ENCODE assay signal across 1 cellular context in the genomic region with DNA sequence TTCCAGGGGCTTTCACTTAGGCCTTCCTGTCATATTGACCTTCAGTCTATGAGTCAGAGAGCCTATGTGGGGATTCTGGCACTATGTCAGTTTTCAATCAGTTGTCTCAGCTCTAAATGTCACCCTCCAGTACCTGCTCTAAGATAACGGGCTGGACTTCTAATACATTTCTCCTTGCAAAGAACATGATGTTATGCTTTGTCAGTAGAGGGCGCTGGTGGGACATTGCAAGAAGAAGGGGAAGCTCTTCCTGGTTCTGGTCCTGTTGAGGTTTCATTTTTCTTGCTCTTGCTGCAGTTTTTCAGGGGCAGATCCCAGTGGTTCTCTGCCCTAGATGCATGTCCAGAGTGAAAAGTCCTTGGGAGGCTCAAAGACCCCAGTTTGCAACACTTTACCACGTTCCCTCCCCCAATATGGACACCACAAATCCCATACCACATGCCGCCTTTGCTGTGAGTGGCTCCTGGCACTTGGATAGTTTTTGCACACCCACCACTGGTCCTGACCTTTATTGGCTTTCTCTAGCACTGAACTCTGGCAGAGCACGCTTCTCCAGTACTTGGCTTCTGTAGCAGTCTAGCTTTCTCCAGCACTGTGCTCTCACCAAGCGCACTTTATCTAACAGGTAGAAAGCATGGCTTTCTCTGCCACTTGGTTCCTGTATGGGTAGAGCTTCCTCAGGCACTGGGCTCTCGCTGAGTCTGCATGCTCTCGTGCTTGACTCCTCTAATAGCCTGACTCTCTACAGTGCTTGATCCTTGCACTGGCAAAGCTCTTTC.
TF ChIP-seq lines count a peak whose summit lies in the region.

No MANE protein-coding gene starts in this region.

TF ChIP-seq in HepG2, 621 proteins besides CTCF, POLR2A, EP300 and RAD21 (continued from another document and continues in another):
- TF ChIP-seq, protein P1, sequence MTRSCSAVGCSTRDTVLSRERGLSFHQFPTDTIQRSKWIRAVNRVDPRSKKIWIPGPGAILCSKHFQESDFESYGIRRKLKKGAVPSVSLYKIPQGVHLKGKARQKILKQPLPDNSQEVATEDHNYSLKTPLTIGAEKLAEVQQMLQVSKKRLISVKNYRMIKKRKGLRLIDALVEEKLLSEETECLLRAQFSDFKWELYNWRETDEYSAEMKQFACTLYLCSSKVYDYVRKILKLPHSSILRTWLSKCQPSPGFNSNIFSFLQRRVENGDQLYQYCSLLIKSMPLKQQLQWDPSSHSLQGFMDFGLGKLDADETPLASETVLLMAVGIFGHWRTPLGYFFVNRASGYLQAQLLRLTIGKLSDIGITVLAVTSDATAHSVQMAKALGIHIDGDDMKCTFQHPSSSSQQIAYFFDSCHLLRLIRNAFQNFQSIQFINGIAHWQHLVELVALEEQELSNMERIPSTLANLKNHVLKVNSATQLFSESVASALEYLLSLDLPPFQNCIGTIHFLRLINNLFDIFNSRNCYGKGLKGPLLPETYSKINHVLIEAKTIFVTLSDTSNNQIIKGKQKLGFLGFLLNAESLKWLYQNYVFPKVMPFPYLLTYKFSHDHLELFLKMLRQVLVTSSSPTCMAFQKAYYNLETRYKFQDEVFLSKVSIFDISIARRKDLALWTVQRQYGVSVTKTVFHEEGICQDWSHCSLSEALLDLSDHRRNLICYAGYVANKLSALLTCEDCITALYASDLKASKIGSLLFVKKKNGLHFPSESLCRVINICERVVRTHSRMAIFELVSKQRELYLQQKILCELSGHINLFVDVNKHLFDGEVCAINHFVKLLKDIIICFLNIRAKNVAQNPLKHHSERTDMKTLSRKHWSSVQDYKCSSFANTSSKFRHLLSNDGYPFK (CRISPR knock-in tag; IDR thresholded peaks at IDR 0.05; ENCODE audit: borderline replicate concordance) = peak; percentile 61; the same call in 1 of the 2 replicates
- no peak for TF ChIP-seq ZNF101 (CRISPR knock-in tag; IDR thresholded peaks at IDR 0.05; ENCODE audit: borderline replicate concordance, low read depth)
- TF ChIP-seq ZNF746 (CRISPR knock-in tag; IDR thresholded peaks at IDR 0.05) = no peak
- 0 out of 2 replicates have a peak, but pooled peaks have one; percentile 50 for TF ChIP-seq ZNF850 (CRISPR knock-in tag; conservative IDR thresholded peaks at IDR 0.05)
- no peak for TF ChIP-seq ZZZ3 (CRISPR knock-in tag; IDR thresholded peaks at IDR 0.05; ENCODE audit: borderline replicate concordance)
- TF ChIP-seq ATAD3A (CRISPR knock-in tag; IDR thresholded peaks at IDR 0.05) = no peak
- TF ChIP-seq, protein P2, sequence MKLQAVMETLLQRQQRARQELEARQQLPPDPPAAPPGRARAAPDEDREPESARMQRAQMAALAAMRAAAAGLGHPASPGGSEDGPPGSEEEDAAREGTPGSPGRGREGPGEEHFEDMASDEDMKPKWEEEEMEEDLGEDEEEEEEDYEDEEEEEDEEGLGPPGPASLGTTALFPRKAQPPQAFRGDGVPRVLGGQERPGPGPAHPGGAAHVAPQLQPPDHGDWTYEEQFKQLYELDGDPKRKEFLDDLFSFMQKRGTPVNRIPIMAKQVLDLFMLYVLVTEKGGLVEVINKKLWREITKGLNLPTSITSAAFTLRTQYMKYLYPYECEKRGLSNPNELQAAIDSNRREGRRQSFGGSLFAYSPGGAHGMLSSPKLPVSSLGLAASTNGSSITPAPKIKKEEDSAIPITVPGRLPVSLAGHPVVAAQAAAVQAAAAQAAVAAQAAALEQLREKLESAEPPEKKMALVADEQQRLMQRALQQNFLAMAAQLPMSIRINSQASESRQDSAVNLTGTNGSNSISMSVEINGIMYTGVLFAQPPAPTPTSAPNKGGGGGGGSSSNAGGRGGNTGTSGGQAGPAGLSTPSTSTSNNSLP (IDR thresholded peaks at IDR 0.05; ENCODE audit: low read depth, low read length) = peak; percentile 59
- TF ChIP-seq, protein P3, sequence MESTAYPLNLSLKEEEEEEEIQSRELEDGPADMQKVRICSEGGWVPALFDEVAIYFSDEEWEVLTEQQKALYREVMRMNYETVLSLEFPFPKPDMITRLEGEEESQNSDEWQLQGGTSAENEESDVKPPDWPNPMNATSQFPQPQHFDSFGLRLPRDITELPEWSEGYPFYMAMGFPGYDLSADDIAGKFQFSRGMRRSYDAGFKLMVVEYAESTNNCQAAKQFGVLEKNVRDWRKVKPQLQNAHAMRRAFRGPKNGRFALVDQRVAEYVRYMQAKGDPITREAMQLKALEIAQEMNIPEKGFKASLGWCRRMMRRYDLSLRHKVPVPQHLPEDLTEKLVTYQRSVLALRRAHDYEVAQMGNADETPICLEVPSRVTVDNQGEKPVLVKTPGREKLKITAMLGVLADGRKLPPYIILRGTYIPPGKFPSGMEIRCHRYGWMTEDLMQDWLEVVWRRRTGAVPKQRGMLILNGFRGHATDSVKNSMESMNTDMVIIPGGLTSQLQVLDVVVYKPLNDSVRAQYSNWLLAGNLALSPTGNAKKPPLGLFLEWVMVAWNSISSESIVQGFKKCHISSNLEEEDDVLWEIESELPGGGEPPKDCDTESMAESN (CRISPR knock-in tag; conservative IDR thresholded peaks at IDR 0.05) = no peak; the same call in 1 of the 2 replicates
- no peak for TF ChIP-seq SUZ12 (IDR thresholded peaks at IDR 0.05; ENCODE audit: low read depth, low read length)
- no peak for TF ChIP-seq ZSCAN12 (CRISPR knock-in tag; IDR thresholded peaks at IDR 0.05)
- TF ChIP-seq ZNF770 (CRISPR knock-in tag; IDR thresholded peaks at IDR 0.05) = peak; percentile 55; the same call in 1 of the 2 replicates
- no peak for TF ChIP-seq RORA (CRISPR knock-in tag; IDR thresholded peaks at IDR 0.05)
- TF ChIP-seq ARHGAP35 (CRISPR knock-in tag; IDR thresholded peaks at IDR 0.05; ENCODE audit: borderline replicate concordance) = no peak
- no peak for TF ChIP-seq EZH2 (conservative IDR thresholded peaks at IDR 0.05; ENCODE audit: low read depth, low read length)
- TF ChIP-seq CENPX (CRISPR knock-in tag; IDR thresholded peaks at IDR 0.05) = no peak
- no peak for TF ChIP-seq ZFP41 (CRISPR knock-in tag; IDR thresholded peaks at IDR 0.05; ENCODE audit: borderline replicate concordance)
- no peak for TF ChIP-seq HNRNPUL1 (IDR thresholded peaks at IDR 0.05; ENCODE audit: low read depth, low read length)
- TF ChIP-seq DDIT3 (CRISPR knock-in tag; IDR thresholded peaks at IDR 0.05) = no peak
- no peak for TF ChIP-seq KDM6A (CRISPR knock-in tag; IDR thresholded peaks at IDR 0.05; ENCODE audit: low read depth)
- no peak for TF ChIP-seq ZBTB10 (CRISPR knock-in tag; IDR thresholded peaks at IDR 0.05; ENCODE audit: borderline replicate concordance)
- no peak; the same call in 1 of the 2 replicates for TF ChIP-seq PITX1 (CRISPR knock-in tag; IDR thresholded peaks at IDR 0.05)
- no peak for TF ChIP-seq ZNF772 (CRISPR knock-in tag; IDR thresholded peaks at IDR 0.05)
- no peak for TF ChIP-seq GPN1 (CRISPR knock-in tag; IDR thresholded peaks at IDR 0.05; ENCODE audit: borderline replicate concordance)
- peak; percentile 89 for TF ChIP-seq ZNF501 (CRISPR knock-in tag; IDR thresholded peaks at IDR 0.05)
- no peak for TF ChIP-seq ZXDC (CRISPR knock-in tag; IDR thresholded peaks at IDR 0.05)
- TF ChIP-seq, protein P4, sequence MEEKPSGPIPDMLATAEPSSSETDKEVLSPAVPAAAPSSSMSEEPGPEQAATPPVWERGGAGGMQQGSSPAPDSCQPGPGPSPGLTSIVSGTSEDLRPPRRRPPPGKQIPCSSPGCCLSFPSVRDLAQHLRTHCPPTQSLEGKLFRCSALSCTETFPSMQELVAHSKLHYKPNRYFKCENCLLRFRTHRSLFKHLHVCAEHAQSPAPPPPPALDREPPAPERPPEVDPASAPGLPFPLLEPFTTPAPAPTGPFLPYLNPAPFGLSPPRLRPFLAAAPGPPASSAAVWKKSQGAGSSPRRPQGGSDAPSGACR (CRISPR knock-in tag; IDR thresholded peaks at IDR 0.05) = no peak
- TF ChIP-seq, protein P5, sequence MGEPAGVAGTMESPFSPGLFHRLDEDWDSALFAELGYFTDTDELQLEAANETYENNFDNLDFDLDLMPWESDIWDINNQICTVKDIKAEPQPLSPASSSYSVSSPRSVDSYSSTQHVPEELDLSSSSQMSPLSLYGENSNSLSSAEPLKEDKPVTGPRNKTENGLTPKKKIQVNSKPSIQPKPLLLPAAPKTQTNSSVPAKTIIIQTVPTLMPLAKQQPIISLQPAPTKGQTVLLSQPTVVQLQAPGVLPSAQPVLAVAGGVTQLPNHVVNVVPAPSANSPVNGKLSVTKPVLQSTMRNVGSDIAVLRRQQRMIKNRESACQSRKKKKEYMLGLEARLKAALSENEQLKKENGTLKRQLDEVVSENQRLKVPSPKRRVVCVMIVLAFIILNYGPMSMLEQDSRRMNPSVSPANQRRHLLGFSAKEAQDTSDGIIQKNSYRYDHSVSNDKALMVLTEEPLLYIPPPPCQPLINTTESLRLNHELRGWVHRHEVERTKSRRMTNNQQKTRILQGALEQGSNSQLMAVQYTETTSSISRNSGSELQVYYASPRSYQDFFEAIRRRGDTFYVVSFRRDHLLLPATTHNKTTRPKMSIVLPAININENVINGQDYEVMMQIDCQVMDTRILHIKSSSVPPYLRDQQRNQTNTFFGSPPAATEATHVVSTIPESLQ (CRISPR knock-in tag; conservative IDR thresholded peaks at IDR 0.05) = no peak; the same call in 1 of the 2 replicates
- no peak for TF ChIP-seq TRIM24 (CRISPR knock-in tag; IDR thresholded peaks at IDR 0.05)
- no peak; the same call in 1 of the 2 replicates for TF ChIP-seq PAX8 (CRISPR knock-in tag; IDR thresholded peaks at IDR 0.05; ENCODE audit: borderline replicate concordance)
- no peak for TF ChIP-seq ZNF251 (CRISPR knock-in tag; IDR thresholded peaks at IDR 0.05)
- TF ChIP-seq HOXA9 (CRISPR knock-in tag; IDR thresholded peaks at IDR 0.05; ENCODE audit: borderline replicate concordance) = no peak; the same call in 1 of the 2 replicates
- TF ChIP-seq ZSCAN29 (CRISPR knock-in tag; conservative IDR thresholded peaks at IDR 0.05) = no peak
- no peak for TF ChIP-seq SRSF4 (IDR thresholded peaks at IDR 0.05; ENCODE audit: low read depth, low read length, poor library complexity, severe bottlenecking)
- 0 out of 2 replicates have a peak, but pooled peaks have one; percentile 24 for TF ChIP-seq ZIK1 (CRISPR knock-in tag; IDR thresholded peaks at IDR 0.05; ENCODE audit: borderline replicate concordance, low read depth)
- TF ChIP-seq, protein P6, sequence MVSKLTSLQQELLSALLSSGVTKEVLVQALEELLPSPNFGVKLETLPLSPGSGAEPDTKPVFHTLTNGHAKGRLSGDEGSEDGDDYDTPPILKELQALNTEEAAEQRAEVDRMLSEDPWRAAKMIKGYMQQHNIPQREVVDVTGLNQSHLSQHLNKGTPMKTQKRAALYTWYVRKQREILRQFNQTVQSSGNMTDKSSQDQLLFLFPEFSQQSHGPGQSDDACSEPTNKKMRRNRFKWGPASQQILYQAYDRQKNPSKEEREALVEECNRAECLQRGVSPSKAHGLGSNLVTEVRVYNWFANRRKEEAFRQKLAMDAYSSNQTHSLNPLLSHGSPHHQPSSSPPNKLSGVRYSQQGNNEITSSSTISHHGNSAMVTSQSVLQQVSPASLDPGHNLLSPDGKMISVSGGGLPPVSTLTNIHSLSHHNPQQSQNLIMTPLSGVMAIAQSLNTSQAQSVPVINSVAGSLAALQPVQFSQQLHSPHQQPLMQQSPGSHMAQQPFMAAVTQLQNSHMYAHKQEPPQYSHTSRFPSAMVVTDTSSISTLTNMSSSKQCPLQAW (CRISPR knock-in tag; IDR thresholded peaks at IDR 0.05) = peak; percentile 68; the same call in 1 of the 2 replicates
- TF ChIP-seq TEAD3 (CRISPR knock-in tag; optimal IDR thresholded peaks at IDR 0.05; ENCODE audit: borderline replicate concordance) = peak; percentile 84
- peak; percentile 87 for TF ChIP-seq SAP130 (CRISPR knock-in tag; IDR thresholded peaks at IDR 0.05; ENCODE audit: low read depth)
